In genomic region chr6:39076993-39077535, GRCh38 we compare ENCODE assay signal across 26 cellular contexts. TPM values are rescaled to one million over a fixed set of nuclear protein-coding genes. Genes with fewer than 3 reads are reported as not detected.
"Had no signal": no experiment of that assay in that cellular context is flagged by ENCODE, and none has a peak within 500 bp of the region (broad histone marks: within the 10 kb centered on the region; RNA-seq: fewer than 3 reads in every experiment).

No MANE protein-coding gene starts in this region.

- FAIRE-seq: pancreas had no signal

- H3K4me1 Mint-ChIP-seq: mesothelial cell of epicardium, T-helper 17 cell had no signal

- H3K4me3 ChIP-seq: pancreas, psoas muscle, thyroid gland had no signal

- ATAC-seq: activated naive CD8-positive, alpha-beta T cell treated with anti-CD3 and anti-CD28 coated beads, Interleukin-2, amount 50 U/mL, for 24 hours; left ventricle myocardium superior; naive thymus-derived CD8-positive, alpha-beta T cell; pancreas; psoas muscle; right cardiac atrium; T-helper 17 cell had no signal

- H3K27ac ChIP-seq: pancreas, psoas muscle, thyroid gland had no signal

- H3K9me3 Mint-ChIP-seq: activated naive CD8-positive, alpha-beta T cell treated with anti-CD3 and anti-CD28 coated beads, Interleukin-2, amount 50 U/mL, for 24 hours; dendritic cell treated with granulocyte-macrophage colony-stimulating factor and Interleukin-4, amounts not matched to agents 40 ng/mL and 50 ng/mL, for 4 days; mesothelial cell of epicardium; naive thymus-derived CD8-positive, alpha-beta T cell had no signal

- H3K27ac Mint-ChIP-seq: activated naive CD8-positive, alpha-beta T cell treated with anti-CD3 and anti-CD28 coated beads, Interleukin-2, amount 50 U/mL, for 24 hours; dendritic cell treated with granulocyte-macrophage colony-stimulating factor and Interleukin-4, amounts not matched to agents 40 ng/mL and 50 ng/mL, for 4 days; mesothelial cell of epicardium; naive thymus-derived CD8-positive, alpha-beta T cell; T-helper 17 cell had no signal

- H3K36me3 ChIP-seq: pancreas, thyroid gland had no signal

- H3K36me3 Mint-ChIP-seq: brain; mesothelial cell of epicardium; naive thymus-derived CD8-positive, alpha-beta T cell had no signal

- H3K4me3 Mint-ChIP-seq: activated naive CD8-positive, alpha-beta T cell treated with anti-CD3 and anti-CD28 coated beads, Interleukin-2, amount 50 U/mL, for 24 hours; brain; dendritic cell treated with granulocyte-macrophage colony-stimulating factor and Interleukin-4, amounts not matched to agents 40 ng/mL and 50 ng/mL, for 4 days; mesothelial cell of epicardium; naive thymus-derived CD8-positive, alpha-beta T cell; T-helper 17 cell had no signal

- H3K9me3 ChIP-seq: pancreas, psoas muscle, thyroid gland had no signal

- H3K4me1 ChIP-seq: pancreas, psoas muscle, thyroid gland had no signal

- H3K27me3 ChIP-seq: pancreas, thyroid gland had no signal

- H3K27me3 Mint-ChIP-seq: activated naive CD8-positive, alpha-beta T cell treated with anti-CD3 and anti-CD28 coated beads, Interleukin-2, amount 50 U/mL, for 24 hours had no signal

- DNase-seq: activated CD4-positive, alpha-beta T cell treated with anti-CD3 and anti-CD28 coated beads, Interleukin-2, amount 50 U/mL, for 1 hour; activated CD4-positive, CD25-positive, alpha-beta regulatory T cell; activated effector memory CD4-positive, alpha-beta T cell treated with anti-CD3 and anti-CD28 coated beads, Interleukin-2, amount 50 U/mL, for 16 hours; activated naive CD4-positive, alpha-beta T cell treated with anti-CD3 and anti-CD28 coated beads, Interleukin-2, amount 50 U/mL, for 16 hours; activated naive CD8-positive, alpha-beta T cell treated with anti-CD3 and anti-CD28 coated beads, Interleukin-2, amount 50 U/mL, for 24 hours; aorta; caudate nucleus; effector CD4-positive, alpha-beta T cell; foreskin melanocyte; hippocampal formation; left ventricle myocardium superior; mammary epithelial cell; naive thymus-derived CD8-positive, alpha-beta T cell; pancreas; psoas muscle; stimulated activated CD4-positive, alpha-beta T cell treated with anti-CD3 and anti-CD28 coated beads, Interleukin-4, amount 100 ng/mL, for 24 hours; stimulated activated naive CD4-positive, alpha-beta T cell treated with Interleukin-2 at 50 U/mL for 16 hours; substantia nigra; SW 1271; T-helper 17 cell; thyroid gland had no signal

RNA-seq across cellular contexts. Expression of gene GLP1R, which starts 28.5 kb away (rescaled TPM):
- total RNA-seq: aorta; mesothelial cell of epicardium; naive thymus-derived CD8-positive, alpha-beta T cell; psoas muscle; T-helper 17 cell had no signal
- polyA plus RNA-seq: aorta; esophagus; mammary epithelial cell; naive thymus-derived CD8-positive, alpha-beta T cell; psoas muscle had no signal
